8 cellular contexts compared by ENCODE assay signal in the genomic region with DNA sequence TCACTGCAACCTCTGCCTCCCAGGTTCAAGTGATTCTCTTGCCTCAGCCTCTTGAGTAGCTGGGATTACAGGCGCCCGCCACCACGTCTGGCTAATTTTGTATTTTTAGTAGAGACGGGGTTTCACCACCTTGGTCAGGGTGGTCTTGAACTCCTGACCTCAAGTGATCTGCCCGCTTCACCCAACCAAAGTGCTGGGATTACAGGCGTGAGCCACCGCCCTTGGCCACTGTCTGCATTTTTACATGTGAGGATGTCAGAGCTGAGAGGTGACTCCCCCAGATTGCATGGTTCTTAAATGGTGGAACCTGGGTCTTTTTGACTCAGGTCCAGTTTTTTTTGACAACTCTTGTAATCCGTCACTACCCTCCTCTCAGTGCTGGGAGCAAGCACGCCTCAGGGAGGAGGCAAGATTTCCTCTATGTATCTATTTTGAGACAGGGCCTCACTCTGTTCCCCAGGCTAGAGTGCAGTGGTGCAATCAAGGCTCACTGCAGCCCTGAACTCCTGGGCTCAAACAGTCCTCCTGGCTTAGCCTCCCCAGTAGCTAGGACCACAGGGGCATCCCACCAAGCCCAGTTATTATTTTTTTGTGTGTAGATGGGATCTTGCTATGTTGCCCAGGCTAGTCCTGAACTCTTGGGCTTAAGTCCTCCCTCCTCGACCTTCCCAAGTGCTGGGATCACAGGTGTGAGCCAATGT. TPM values are rescaled to one million over a fixed set of nuclear protein-coding genes. Genes with fewer than 3 reads are reported as not detected.
A peak's percentile ranks its signal among the peaks of the same experiment; 100 is the strongest.
DNase-seq lines count a peak whose midpoint lies in the region; TF ChIP-seq lines count a peak whose summit lies in the region.

No MANE protein-coding gene starts in this region.

- no peak overlapping the region for H2AFZ ChIP-seq in neuron (ENCODE audit: low read depth, low read length)

- no peak for TF ChIP-seq CTCF in dorsolateral prefrontal cortex (IDR thresholded peaks at IDR 0.05 in 54 of 56, conservative IDR thresholded peaks at IDR 0.05 in 2 of 56; ENCODE audit: low read depth in 1 of 56, partially characterized antibody in 56 of 56)

- no peak for DNase-seq in MG63
- DNase-seq in dorsolateral prefrontal cortex: no peak
- no peak for DNase-seq in NCI-H524 treated with DMSO at 0.1 percent for 48 hours (lab: John Stamatoyannopoulos, UW)
- DNase-seq in nucleus accumbens (lab: John Stamatoyannopoulos, UW): no peak
- no peak for DNase-seq in cerebellar cortex (ENCODE audit: low spot score)
- no peak for DNase-seq in NCI-H526 (lab: John Stamatoyannopoulos, UW)

- H3K4me2 ChIP-seq in BLaER1 treated with 17β-estradiol and CSF1 and Interleukin-3, amounts not matched to agents 10 nM and 100 nM: peak overlapping the region; percentile 63 to 88 (median 78)

- H3K27me3 ChIP-seq in BLaER1 treated with 17β-estradiol and CSF1 and Interleukin-3, amounts not matched to agents 10 nM and 100 nM: no peaks in the 10 kb centered on the region
- H3K27me3 ChIP-seq in MG63: no peaks in the 10 kb centered on the region
- no peaks in the 10 kb centered on the region for H3K27me3 ChIP-seq in dorsolateral prefrontal cortex
- H3K27me3 ChIP-seq in neuron (ENCODE audit: insufficient read depth, low read length): no peaks in the 10 kb centered on the region

- H4K20me1 ChIP-seq in BLaER1 treated with 17β-estradiol and CSF1 and Interleukin-3, amounts not matched to agents 10 nM and 100 nM: peaks cover 31 to 36% (median 34%) of the 10 kb centered on the region in 11 experiments; a peak in 21 of 22 replicates

- H3K4me1 ChIP-seq in BLaER1 treated with 17β-estradiol and CSF1 and Interleukin-3, amounts not matched to agents 10 nM and 100 nM: peaks cover 44 to 69% (median 61%) of the 10 kb centered on the region in 10 experiments
- peaks cover 20% of the 10 kb centered on the region for H3K4me1 ChIP-seq in neuron (ENCODE audit: insufficient read depth, low read length)

- peaks cover 0 to 6% (median 0%) of the 10 kb centered on the region in 11 experiments; a peak in 3 of 22 replicates for H3K9me3 ChIP-seq in BLaER1 treated with 17β-estradiol and CSF1 and Interleukin-3, amounts not matched to agents 10 nM and 100 nM (replicated peaks in 1 of 11)
- H3K9me3 ChIP-seq in MG63: no peaks in the 10 kb centered on the region
- no peaks in the 10 kb centered on the region for H3K9me3 ChIP-seq in neuron (ENCODE audit: low read length)

- H3K4me3 ChIP-seq in BLaER1 treated with 17β-estradiol and CSF1 and Interleukin-3, amounts not matched to agents 10 nM and 100 nM: peak overlapping the region in 8 of 10 experiments; percentile 82 to 93 (median 88); a peak in 9 of 20 replicates
- peak overlapping the region; percentile 83 for H3K4me3 ChIP-seq in MG63
- H3K4me3 ChIP-seq in dorsolateral prefrontal cortex: peak overlapping the region; percentile 69 to 100 (median 94)
- peak overlapping the region; percentile 99 for H3K4me3 ChIP-seq in neuron (ENCODE audit: low read length)

- H3K36me3 ChIP-seq in BLaER1 treated with 17β-estradiol and CSF1 and Interleukin-3, amounts not matched to agents 10 nM and 100 nM: peaks cover 64 to 77% (median 73%) of the 10 kb centered on the region in 11 experiments
- H3K36me3 ChIP-seq in MG63 (peaks cover 34% of the 10 kb centered on the region), neuron (ENCODE audit: insufficient read depth, low read length) (peaks cover 41% of the 10 kb centered on the region)

- H3K27ac ChIP-seq in BLaER1 treated with 17β-estradiol and CSF1 and Interleukin-3, amounts not matched to agents 10 nM and 100 nM: peak overlapping the region; percentile 73 to 97 (median 91); a peak in 20 of 22 replicates
- H3K27ac ChIP-seq in dorsolateral prefrontal cortex: peak overlapping the region in 58 of 59 donors; percentile 12 to 100 (median 98)

- H3K9ac ChIP-seq in BLaER1 treated with 17β-estradiol and CSF1 and Interleukin-3, amounts not matched to agents 10 nM and 100 nM: peak overlapping the region in 10 of 11 experiments; percentile 86 to 96 (median 94); a peak in 16 of 22 replicates

- intact Hi-C loops in dorsolateral prefrontal cortex (cut with DNase I): loop anchor here in 1 of 2 donors (2.0 to 5.0 kb wide), 2 partner anchors 15 to 36 kb away; partner anchors contain the start of gene UFSP1

RNA-seq across cellular contexts. Expression of gene SRRT, which starts 1.2 kb away (rescaled TPM):
- 60.3 and 102 TPM in 2 replicates for total RNA-seq in MG63 (2014; rRNA removed; shearing (Covaris generic); ENCODE audit: low replicate concordance)
- total RNA-seq in dorsolateral prefrontal cortex: 100 to 1,000 TPM in 56 of 120 experiments, 10 to 100 TPM in 64; 60.4 to 142 (median 97.9) TPM

RNA-seq across cellular contexts. Expression of gene TRIP6, which starts 6.6 kb away (rescaled TPM):
- 147 and 173 TPM in 2 replicates for total RNA-seq in MG63 (2014; rRNA removed; shearing (Covaris generic); ENCODE audit: low replicate concordance)
- total RNA-seq in dorsolateral prefrontal cortex: 10 to 100 TPM; 12.5 to 46.7 (median 23.4) TPM

RNA-seq across cellular contexts. Expression of gene UFSP1, which starts 15.8 kb away (rescaled TPM):
- total RNA-seq in MG63 (2014; rRNA removed; shearing (Covaris generic); ENCODE audit: low replicate concordance): 5.4 and 6.8 TPM in 2 replicates
- total RNA-seq in dorsolateral prefrontal cortex: 1 to 10 TPM in 118 of 120 experiments, under 1 TPM in 2; 0.51 to 5.4 (median 2.7) TPM

RNA-seq across cellular contexts. Expression of gene SLC12A9, which starts 21.2 kb away (rescaled TPM):
- total RNA-seq in MG63 (2014; rRNA removed; shearing (Covaris generic); ENCODE audit: low replicate concordance): 12.0 and 13.6 TPM in 2 replicates
- total RNA-seq in dorsolateral prefrontal cortex: 10 to 100 TPM; 15.8 to 54.2 (median 30.1) TPM

RNA-seq across cellular contexts. Expression of gene ACHE, which starts 21.9 kb away (rescaled TPM):
- not detected in 2 replicates for total RNA-seq in MG63 (2014; rRNA removed; shearing (Covaris generic); ENCODE audit: low replicate concordance)
- total RNA-seq in dorsolateral prefrontal cortex: 10 to 100 TPM; 14.4 to 57.3 (median 37.8) TPM
